1 cellular context compared by ENCODE assay signal in the genomic region with DNA sequence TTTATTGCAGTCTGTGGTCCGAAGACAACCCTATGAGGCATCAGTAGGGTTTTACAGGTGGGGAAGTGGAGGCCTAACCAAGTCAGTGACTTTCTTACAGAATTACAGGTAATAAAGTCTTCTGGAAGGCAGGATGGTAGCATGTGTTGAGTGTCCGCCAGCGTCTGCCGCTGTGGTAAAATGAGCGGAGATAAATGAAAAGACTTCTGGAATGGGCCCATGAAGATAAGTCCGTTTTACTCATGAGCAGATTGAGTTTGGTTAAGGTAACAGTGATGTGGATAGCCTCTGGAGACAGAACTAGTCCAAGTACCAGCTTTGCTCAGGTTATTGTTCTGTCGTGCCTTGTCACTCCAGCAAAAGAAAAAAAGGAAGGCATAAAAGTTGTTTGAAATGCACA.
TF ChIP-seq lines count a peak whose summit lies in the region.

No MANE protein-coding gene starts in this region.

TF ChIP-seq in GM23338, 12 proteins besides CTCF, POLR2A, EP300 and RAD21 (continued from another document):
- TF ChIP-seq, protein P1, sequence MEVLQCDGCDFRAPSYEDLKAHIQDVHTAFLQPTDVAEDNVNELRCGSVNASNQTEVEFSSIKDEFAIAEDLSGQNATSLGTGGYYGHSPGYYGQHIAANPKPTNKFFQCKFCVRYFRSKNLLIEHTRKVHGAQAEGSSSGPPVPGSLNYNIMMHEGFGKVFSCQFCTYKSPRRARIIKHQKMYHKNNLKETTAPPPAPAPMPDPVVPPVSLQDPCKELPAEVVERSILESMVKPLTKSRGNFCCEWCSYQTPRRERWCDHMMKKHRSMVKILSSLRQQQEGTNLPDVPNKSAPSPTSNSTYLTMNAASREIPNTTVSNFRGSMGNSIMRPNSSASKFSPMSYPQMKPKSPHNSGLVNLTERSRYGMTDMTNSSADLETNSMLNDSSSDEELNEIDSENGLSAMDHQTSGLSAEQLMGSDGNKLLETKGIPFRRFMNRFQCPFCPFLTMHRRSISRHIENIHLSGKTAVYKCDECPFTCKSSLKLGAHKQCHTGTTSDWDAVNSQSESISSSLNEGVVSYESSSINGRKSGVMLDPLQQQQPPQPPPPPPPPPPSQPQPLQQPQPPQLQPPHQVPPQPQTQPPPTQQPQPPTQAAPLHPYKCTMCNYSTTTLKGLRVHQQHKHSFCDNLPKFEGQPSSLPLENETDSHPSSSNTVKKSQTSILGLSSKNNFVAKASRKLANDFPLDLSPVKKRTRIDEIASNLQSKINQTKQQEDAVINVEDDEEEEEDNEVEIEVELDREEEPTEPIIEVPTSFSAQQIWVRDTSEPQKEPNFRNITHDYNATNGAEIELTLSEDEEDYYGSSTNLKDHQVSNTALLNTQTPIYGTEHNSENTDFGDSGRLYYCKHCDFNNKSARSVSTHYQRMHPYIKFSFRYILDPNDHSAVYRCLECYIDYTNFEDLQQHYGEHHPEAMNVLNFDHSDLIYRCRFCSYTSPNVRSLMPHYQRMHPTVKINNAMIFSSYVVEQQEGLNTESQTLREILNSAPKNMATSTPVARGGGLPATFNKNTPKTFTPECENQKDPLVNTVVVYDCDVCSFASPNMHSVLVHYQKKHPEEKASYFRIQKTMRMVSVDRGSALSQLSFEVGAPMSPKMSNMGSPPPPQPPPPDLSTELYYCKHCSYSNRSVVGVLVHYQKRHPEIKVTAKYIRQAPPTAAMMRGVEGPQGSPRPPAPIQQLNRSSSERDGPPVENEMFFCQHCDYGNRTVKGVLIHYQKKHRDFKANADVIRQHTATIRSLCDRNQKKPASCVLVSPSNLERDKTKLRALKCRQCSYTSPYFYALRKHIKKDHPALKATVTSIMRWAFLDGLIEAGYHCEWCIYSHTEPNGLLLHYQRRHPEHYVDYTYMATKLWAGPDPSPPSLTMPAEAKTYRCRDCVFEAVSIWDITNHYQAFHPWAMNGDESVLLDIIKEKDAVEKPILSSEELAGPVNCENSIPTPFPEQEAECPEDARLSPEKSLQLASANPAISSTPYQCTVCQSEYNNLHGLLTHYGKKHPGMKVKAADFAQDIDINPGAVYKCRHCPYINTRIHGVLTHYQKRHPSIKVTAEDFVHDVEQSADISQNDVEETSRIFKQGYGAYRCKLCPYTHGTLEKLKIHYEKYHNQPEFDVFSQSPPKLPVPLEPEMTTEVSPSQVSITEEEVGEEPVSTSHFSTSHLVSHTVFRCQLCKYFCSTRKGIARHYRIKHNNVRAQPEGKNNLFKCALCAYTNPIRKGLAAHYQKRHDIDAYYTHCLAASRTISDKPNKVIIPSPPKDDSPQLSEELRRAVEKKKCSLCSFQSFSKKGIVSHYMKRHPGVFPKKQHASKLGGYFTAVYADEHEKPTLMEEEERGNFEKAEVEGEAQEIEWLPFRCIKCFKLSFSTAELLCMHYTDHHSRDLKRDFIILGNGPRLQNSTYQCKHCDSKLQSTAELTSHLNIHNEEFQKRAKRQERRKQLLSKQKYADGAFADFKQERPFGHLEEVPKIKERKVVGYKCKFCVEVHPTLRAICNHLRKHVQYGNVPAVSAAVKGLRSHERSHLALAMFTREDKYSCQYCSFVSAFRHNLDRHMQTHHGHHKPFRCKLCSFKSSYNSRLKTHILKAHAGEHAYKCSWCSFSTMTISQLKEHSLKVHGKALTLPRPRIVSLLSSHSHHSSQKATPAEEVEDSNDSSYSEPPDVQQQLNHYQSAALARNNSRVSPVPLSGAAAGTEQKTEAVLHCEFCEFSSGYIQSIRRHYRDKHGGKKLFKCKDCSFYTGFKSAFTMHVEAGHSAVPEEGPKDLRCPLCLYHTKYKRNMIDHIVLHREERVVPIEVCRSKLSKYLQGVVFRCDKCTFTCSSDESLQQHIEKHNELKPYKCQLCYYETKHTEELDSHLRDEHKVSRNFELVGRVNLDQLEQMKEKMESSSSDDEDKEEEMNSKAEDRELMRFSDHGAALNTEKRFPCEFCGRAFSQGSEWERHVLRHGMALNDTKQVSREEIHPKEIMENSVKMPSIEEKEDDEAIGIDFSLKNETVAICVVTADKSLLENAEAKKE (CRISPR knock-in tag; IDR thresholded peaks at IDR 0.05) = no peak
- TF ChIP-seq, protein P2, sequence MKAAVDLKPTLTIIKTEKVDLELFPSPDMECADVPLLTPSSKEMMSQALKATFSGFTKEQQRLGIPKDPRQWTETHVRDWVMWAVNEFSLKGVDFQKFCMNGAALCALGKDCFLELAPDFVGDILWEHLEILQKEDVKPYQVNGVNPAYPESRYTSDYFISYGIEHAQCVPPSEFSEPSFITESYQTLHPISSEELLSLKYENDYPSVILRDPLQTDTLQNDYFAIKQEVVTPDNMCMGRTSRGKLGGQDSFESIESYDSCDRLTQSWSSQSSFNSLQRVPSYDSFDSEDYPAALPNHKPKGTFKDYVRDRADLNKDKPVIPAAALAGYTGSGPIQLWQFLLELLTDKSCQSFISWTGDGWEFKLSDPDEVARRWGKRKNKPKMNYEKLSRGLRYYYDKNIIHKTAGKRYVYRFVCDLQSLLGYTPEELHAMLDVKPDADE (IDR thresholded peaks at IDR 0.05) = no peak
- TF ChIP-seq ZNF331 (CRISPR knock-in tag; IDR thresholded peaks at IDR 0.05; ENCODE audit: low read depth) = no peak
- no peak for TF ChIP-seq EZH2phosphoT487 (IDR thresholded peaks at IDR 0.05; ENCODE audit: unreplicated experiment)
- TF ChIP-seq, protein P3, sequence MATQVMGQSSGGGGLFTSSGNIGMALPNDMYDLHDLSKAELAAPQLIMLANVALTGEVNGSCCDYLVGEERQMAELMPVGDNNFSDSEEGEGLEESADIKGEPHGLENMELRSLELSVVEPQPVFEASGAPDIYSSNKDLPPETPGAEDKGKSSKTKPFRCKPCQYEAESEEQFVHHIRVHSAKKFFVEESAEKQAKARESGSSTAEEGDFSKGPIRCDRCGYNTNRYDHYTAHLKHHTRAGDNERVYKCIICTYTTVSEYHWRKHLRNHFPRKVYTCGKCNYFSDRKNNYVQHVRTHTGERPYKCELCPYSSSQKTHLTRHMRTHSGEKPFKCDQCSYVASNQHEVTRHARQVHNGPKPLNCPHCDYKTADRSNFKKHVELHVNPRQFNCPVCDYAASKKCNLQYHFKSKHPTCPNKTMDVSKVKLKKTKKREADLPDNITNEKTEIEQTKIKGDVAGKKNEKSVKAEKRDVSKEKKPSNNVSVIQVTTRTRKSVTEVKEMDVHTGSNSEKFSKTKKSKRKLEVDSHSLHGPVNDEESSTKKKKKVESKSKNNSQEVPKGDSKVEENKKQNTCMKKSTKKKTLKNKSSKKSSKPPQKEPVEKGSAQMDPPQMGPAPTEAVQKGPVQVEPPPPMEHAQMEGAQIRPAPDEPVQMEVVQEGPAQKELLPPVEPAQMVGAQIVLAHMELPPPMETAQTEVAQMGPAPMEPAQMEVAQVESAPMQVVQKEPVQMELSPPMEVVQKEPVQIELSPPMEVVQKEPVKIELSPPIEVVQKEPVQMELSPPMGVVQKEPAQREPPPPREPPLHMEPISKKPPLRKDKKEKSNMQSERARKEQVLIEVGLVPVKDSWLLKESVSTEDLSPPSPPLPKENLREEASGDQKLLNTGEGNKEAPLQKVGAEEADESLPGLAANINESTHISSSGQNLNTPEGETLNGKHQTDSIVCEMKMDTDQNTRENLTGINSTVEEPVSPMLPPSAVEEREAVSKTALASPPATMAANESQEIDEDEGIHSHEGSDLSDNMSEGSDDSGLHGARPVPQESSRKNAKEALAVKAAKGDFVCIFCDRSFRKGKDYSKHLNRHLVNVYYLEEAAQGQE (IDR thresholded peaks at IDR 0.05; ENCODE audit: unreplicated experiment) = no peak
- no peak for TF ChIP-seq STAT1 (IDR thresholded peaks at IDR 0.05; ENCODE audit: unreplicated experiment)
- no peak for TF ChIP-seq JUNB (IDR thresholded peaks at IDR 0.05; ENCODE audit: unreplicated experiment)
- TF ChIP-seq POLR2AphosphoS5 (IDR thresholded peaks at IDR 0.05; ENCODE audit: low read depth) = no peak
- TF ChIP-seq NANOG (IDR thresholded peaks at IDR 0.05; ENCODE audit: borderline replicate concordance) = no peak
TF ChIP-seq in GM23338: peak in this region for 0.
